18 cellular contexts compared by ENCODE assay signal in the genomic region with DNA sequence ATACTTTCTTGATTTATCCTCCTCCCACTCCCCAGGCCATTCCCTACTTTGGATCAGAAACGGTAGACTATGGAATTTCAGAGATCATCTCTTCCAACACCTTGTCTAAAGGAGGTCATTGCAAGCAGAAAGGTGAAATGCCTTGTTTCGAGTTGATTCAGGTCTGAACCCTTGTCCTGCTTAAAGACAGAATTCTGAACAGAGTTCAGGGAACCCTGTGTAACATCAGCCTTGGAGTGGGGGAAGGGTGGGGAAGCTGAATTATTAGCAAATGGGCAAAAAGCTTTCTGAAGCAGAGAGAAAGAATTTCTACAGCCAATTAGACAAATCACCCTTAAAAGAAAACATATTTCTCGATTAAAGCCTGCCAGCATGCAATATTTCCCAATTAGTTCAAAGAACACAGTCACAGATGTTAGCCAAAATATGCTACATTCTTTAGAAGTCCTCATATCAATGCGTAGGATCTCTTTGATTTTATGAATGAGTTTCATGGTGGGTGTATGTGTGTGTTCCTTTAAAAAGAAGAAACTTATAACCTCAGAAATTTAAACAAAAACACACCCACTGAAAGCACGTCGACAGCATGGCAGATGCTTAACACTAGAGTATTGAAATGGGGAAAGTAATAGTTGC.
DNase-seq lines count a peak whose midpoint lies in the region; ATAC-seq and TF ChIP-seq lines count a peak whose summit lies in the region.
"Had no signal": no experiment of that assay in that cellular context is flagged by ENCODE, and none has a peak within 500 bp of the region (broad histone marks: within the 10 kb centered on the region; RNA-seq: fewer than 3 reads in every experiment).

No MANE protein-coding gene starts in this region.

- peaks cover 4% of the 10 kb centered on the region for H3K27me3 Mint-ChIP-seq in nephron (ENCODE audit: low read depth)
- H3K27me3 Mint-ChIP-seq: activated CD4-positive, alpha-beta memory T cell treated with anti-CD3 and anti-CD28 coated beads, Interleukin-2, amount 10 ng/mL, durations not matched to agents 7 days and 5 days; IgD-negative memory B cell had no signal

- peaks cover 57% of the 10 kb centered on the region for H3K4me1 Mint-ChIP-seq in nephron
- H3K4me1 Mint-ChIP-seq: IgD-negative memory B cell had no signal

- H3K9me3 Mint-ChIP-seq in nephron, result no peaks in the 10 kb centered on the region
- H3K9me3 Mint-ChIP-seq: activated CD4-positive, alpha-beta memory T cell treated with anti-CD3 and anti-CD28 coated beads, Interleukin-2, amount 10 ng/mL, durations not matched to agents 7 days and 5 days had no signal

- H3K27ac ChIP-seq in epithelial cell of prostate, result peak overlapping the region; percentile 61
- H3K27ac ChIP-seq: BLaER1 treated with 17β-estradiol and CSF1 and Interleukin-3, amounts not matched to agents 10 nM and 100 nM; heart right ventricle; ovary; tibial artery; VCaP had no signal

- ATAC-seq in HG03521 (IDR thresholded peaks at IDR 0.05; ENCODE audit: unreplicated experiment) (no peak), GM21515 (IDR thresholded peaks at IDR 0.05; ENCODE audit: unreplicated experiment) (no peak)

- H3K4me3 Mint-ChIP-seq in nephron, result no peak overlapping the region
- H3K4me3 Mint-ChIP-seq: activated CD4-positive, alpha-beta memory T cell treated with anti-CD3 and anti-CD28 coated beads, Interleukin-2, amount 10 ng/mL, durations not matched to agents 7 days and 5 days; IgD-negative memory B cell had no signal

- peak; percentile 87 for DNase-seq in EH (ENCODE audit: low read depth)
- DNase-seq in RPMI7951 (ENCODE audit: low read depth), result peak; percentile 72
- DNase-seq in epithelial cell of prostate (ENCODE audit: low read depth, low spot score), result no peak
- no peak for DNase-seq in NK-92 treated with Interleukin-12 subunit alpha and Interleukin-12 subunit beta, amount 100 ng/mL, for 24 hours (lab: John Stamatoyannopoulos, UW)
- DNase-seq in foreskin melanocyte, result no peak
- DNase-seq: activated CD4-positive, alpha-beta memory T cell treated with anti-CD3 and anti-CD28 coated beads, Interleukin-2, amount 10 ng/mL, durations not matched to agents 7 days and 5 days; cerebellar nuclear complex; heart right ventricle; kidney; NCI-H2081; ovary; tibial artery had no signal

- H3K27ac Mint-ChIP-seq in nephron, result peak overlapping the region; percentile 20 to 51 (median 38)
- H3K27ac Mint-ChIP-seq: activated CD4-positive, alpha-beta memory T cell treated with anti-CD3 and anti-CD28 coated beads, Interleukin-2, amount 10 ng/mL, durations not matched to agents 7 days and 5 days; IgD-negative memory B cell had no signal

- TF ChIP-seq CTCF in nephron (IDR thresholded peaks at IDR 0.05; ENCODE audit: unreplicated experiment in 3 of 3), result no peak

- H3K36me3 Mint-ChIP-seq in nephron (ENCODE audit: low read depth), result no peaks in the 10 kb centered on the region
- H3K36me3 Mint-ChIP-seq: IgD-negative memory B cell had no signal

Comparison
In these comparisons a context has a peak if more than half of its experiments do, and no peak if none do; other contexts are left out.
1. DNase-seq: peak in EH (single experiment) and RPMI7951 (single experiment); none in epithelial cell of prostate (single experiment), NK-92 treated with Interleukin-12 subunit alpha and Interleukin-12 subunit beta, amount 100 ng/mL, for 24 hours (single experiment) and foreskin melanocyte (single experiment).